26 cellular contexts compared by ENCODE assay signal in genomic region chr5:141966963-141967333, GRCh38. TPM values are rescaled to one million over a fixed set of nuclear protein-coding genes. Genes with fewer than 3 reads are reported as not detected.
DNase-seq lines count a peak whose midpoint lies in the region; ATAC-seq and TF ChIP-seq lines count a peak whose summit lies in the region.
"Had no signal": no experiment of that assay in that cellular context is flagged by ENCODE, and none has a peak within 500 bp of the region (broad histone marks: within the 10 kb centered on the region; RNA-seq: fewer than 3 reads in every experiment).

No MANE protein-coding gene starts in this region.

- H3K9me3 Mint-ChIP-seq in IgD-negative memory B cell: no peaks in the 10 kb centered on the region
- no peaks in the 10 kb centered on the region for H3K9me3 Mint-ChIP-seq in dendritic cell treated with granulocyte-macrophage colony-stimulating factor and Interleukin-4, amounts not matched to agents 40 ng/mL and 50 ng/mL, for 4 days
- no peaks in the 10 kb centered on the region for H3K9me3 Mint-ChIP-seq in natural killer cell treated with Interleukin-12 subunit alpha and Interleukin-12 subunit beta and Interleukin-15 and Interleukin-18, amount 100 ng/mL, for 72 hours
- H3K9me3 Mint-ChIP-seq: CD4-positive, CD25-positive, alpha-beta regulatory T cell; GM23338; H9 had no signal

- no peaks in the 10 kb centered on the region for H4K20me1 ChIP-seq in OCI-LY7 (ENCODE audit: insufficient read depth, low read length)
- H4K20me1 ChIP-seq: BLaER1 had no signal

- no peak overlapping the region for H2BK15ac ChIP-seq in neuronal stem cell (ENCODE audit: low read length)

- no peak overlapping the region for H3K4ac ChIP-seq in neuronal stem cell (ENCODE audit: low read length)

- ATAC-seq in natural killer cell treated with Interleukin-12 subunit alpha and Interleukin-12 subunit beta and Interleukin-15 and Interleukin-18, amount 100 ng/mL, for 72 hours: no peak
- ATAC-seq: GM23338 had no signal

- peaks cover 27 to 38% (median 33%) of the 10 kb centered on the region in 3 donors for H3K4me1 Mint-ChIP-seq in IgD-negative memory B cell
- peaks cover 28% of the 10 kb centered on the region for H3K4me1 Mint-ChIP-seq in dendritic cell treated with granulocyte-macrophage colony-stimulating factor and Interleukin-4, amounts not matched to agents 40 ng/mL and 50 ng/mL, for 4 days (ENCODE audit: low read depth)
- peaks cover 26 to 30% of the 10 kb centered on the region in 2 donors for H3K4me1 Mint-ChIP-seq in natural killer cell treated with Interleukin-12 subunit alpha and Interleukin-12 subunit beta and Interleukin-15 and Interleukin-18, amount 100 ng/mL, for 72 hours (ENCODE audit: low read depth in 2 of 2)

- WGBS in neuronal stem cell (ENCODE audit: extremely low coverage in 2 of 2, insufficient read length in 2 of 2, insufficient replicate concordance in 1 of 2), 2 donors: no CpG with 5 or more reads among the region's 2 CpGs

- H3K4me3 ChIP-seq in OCI-LY7 (ENCODE audit: low read depth, low read length, poor library complexity, severe bottlenecking) (peak overlapping the region; percentile 87), neuronal stem cell (ENCODE audit: low read length in 2 of 2) (no peak overlapping the region)
- H3K4me3 ChIP-seq: BLaER1, GM23338, Peyer's patch had no signal

- H3K27me3 ChIP-seq in neuronal stem cell (ENCODE audit: control insufficient read depth in 3 of 3, insufficient read depth in 3 of 3, low read depth in 1 of 3, low read length in 3 of 3): no peaks in the 10 kb centered on the region
- H3K27me3 ChIP-seq: BLaER1, Peyer's patch had no signal

- peak overlapping the region; percentile 99 for H3K27ac ChIP-seq in OCI-LY7 (ENCODE audit: low read depth, low read length, poor library complexity, severe bottlenecking)
- H3K27ac ChIP-seq in neuronal stem cell (replicated peaks; ENCODE audit: low read length): no peak overlapping the region
- H3K27ac ChIP-seq: BLaER1, HL-60, Peyer's patch had no signal

- H2AK5ac ChIP-seq in neuronal stem cell (ENCODE audit: low read depth, low read length): no peak overlapping the region

- peaks cover 48% of the 10 kb centered on the region for H3K4me1 ChIP-seq in OCI-LY7 (ENCODE audit: insufficient read depth, low read length, poor library complexity, severe bottlenecking)
- peaks cover 1 to 4% of the 10 kb centered on the region in 2 donors for H3K4me1 ChIP-seq in neuronal stem cell (ENCODE audit: control insufficient read depth in 2 of 2, insufficient read depth in 1 of 2, low read depth in 1 of 2, low read length in 2 of 2)

- no peaks in the 10 kb centered on the region for H3K79me1 ChIP-seq in neuronal stem cell (ENCODE audit: low read depth, low read length)

- POLR2A ChIA-PET in OCI-LY7 (lab: Charles Lee): interaction anchor here (3.7 to 4.7 kb wide), 3 partner anchors 44 to 51 kb away, joined by 20 to 29 read pairs (median 23); partner anchors contain the start of genes DELE1 and GNPDA1

- DNase-seq in OCI-LY7 (ENCODE audit: low spot score) (no peak), cerebellar nuclear complex (lab: John Stamatoyannopoulos, UW) (no peak), hypothalamus (lab: John Stamatoyannopoulos, UW) (no peak), neuronal stem cell (ENCODE audit: low spot score) (no peak)
- no peak for DNase-seq in natural killer cell treated with Interleukin-12 subunit alpha and Interleukin-12 subunit beta and Interleukin-15 and Interleukin-18, amount 100 ng/mL, for 72 hours (ENCODE audit: low spot score)
- DNase-seq in activated CD4-positive, alpha-beta T cell treated with anti-CD3 and anti-CD28 coated beads for 48 hours: no peak
- DNase-seq: CD4-positive, CD25-positive, alpha-beta regulatory T cell; DMS53; H9; NCI-H1105 treated with DMSO at 0.1 percent for 48 hours; NCI-H1694; NCI-H2029 treated with DMSO at 0.1 percent for 48 hours; NCI-H2227 treated with DMSO at 0.1 percent for 48 hours; NCI-H526 treated with DMSO at 0.1 percent for 48 hours; OCI-M1; Peyer's patch; SK-N-SH had no signal

- BruUV-seq in OCI-LY7 (replicated peaks; lab: Mats Ljungman, UMichigan): no TSS peak

- TF ChIP-seq CTCF in OCI-LY7 (conservative IDR thresholded peaks at IDR 0.05; ENCODE audit: low read length): no peak; the same call in 1 of the 2 replicates

- no peaks in the 10 kb centered on the region for H3K27me3 Mint-ChIP-seq in IgD-negative memory B cell
- H3K27me3 Mint-ChIP-seq in dendritic cell treated with granulocyte-macrophage colony-stimulating factor and Interleukin-4, amounts not matched to agents 40 ng/mL and 50 ng/mL, for 4 days: no peaks in the 10 kb centered on the region
- no peaks in the 10 kb centered on the region for H3K27me3 Mint-ChIP-seq in natural killer cell treated with Interleukin-12 subunit alpha and Interleukin-12 subunit beta and Interleukin-15 and Interleukin-18, amount 100 ng/mL, for 72 hours
- H3K27me3 Mint-ChIP-seq: CD4-positive, CD25-positive, alpha-beta regulatory T cell had no signal

- H3K79me2 ChIP-seq in OCI-LY7 (ENCODE audit: insufficient read depth, low read depth, low read length): peaks cover 28% of the 10 kb centered on the region

- no peaks in the 10 kb centered on the region for H3K36me3 Mint-ChIP-seq in IgD-negative memory B cell
- peaks cover 21% of the 10 kb centered on the region for H3K36me3 Mint-ChIP-seq in dendritic cell treated with granulocyte-macrophage colony-stimulating factor and Interleukin-4, amounts not matched to agents 40 ng/mL and 50 ng/mL, for 4 days (ENCODE audit: low read depth)
- H3K36me3 Mint-ChIP-seq in natural killer cell treated with Interleukin-12 subunit alpha and Interleukin-12 subunit beta and Interleukin-15 and Interleukin-18, amount 100 ng/mL, for 72 hours: no peaks in the 10 kb centered on the region
- H3K36me3 Mint-ChIP-seq: CD4-positive, CD25-positive, alpha-beta regulatory T cell had no signal

- H3K27ac Mint-ChIP-seq in IgD-negative memory B cell: peak overlapping the region in 2 of 3 donors; percentile 20 to 29
- peak overlapping the region; percentile 9 for H3K27ac Mint-ChIP-seq in dendritic cell treated with granulocyte-macrophage colony-stimulating factor and Interleukin-4, amounts not matched to agents 40 ng/mL and 50 ng/mL, for 4 days
- H3K27ac Mint-ChIP-seq in natural killer cell treated with Interleukin-12 subunit alpha and Interleukin-12 subunit beta and Interleukin-15 and Interleukin-18, amount 100 ng/mL, for 72 hours: peak overlapping the region; percentile 42 to 97
- H3K27ac Mint-ChIP-seq: GM23338, H9 had no signal

- CTCF ChIA-PET in OCI-LY7 (lab: Charles Lee; ENCODE audit: unreplicated experiment): no interaction called here

- H2BK120ac ChIP-seq in neuronal stem cell (ENCODE audit: low read depth, low read length): no peak overlapping the region

- H3K4me3 Mint-ChIP-seq in IgD-negative memory B cell: peak overlapping the region in 3 of 4 donors; percentile 14 to 97 (median 97)
- no peak overlapping the region for H3K4me3 Mint-ChIP-seq in dendritic cell treated with granulocyte-macrophage colony-stimulating factor and Interleukin-4, amounts not matched to agents 40 ng/mL and 50 ng/mL, for 4 days
- no peak overlapping the region for H3K4me3 Mint-ChIP-seq in natural killer cell treated with Interleukin-12 subunit alpha and Interleukin-12 subunit beta and Interleukin-15 and Interleukin-18, amount 100 ng/mL, for 72 hours
- H3K4me3 Mint-ChIP-seq: GM23338, H9 had no signal

- H3K4me2 ChIP-seq in OCI-LY7 (ENCODE audit: low read length): peak overlapping the region; percentile 92
- H3K4me2 ChIP-seq in neuronal stem cell (ENCODE audit: insufficient read depth, low read length, poor library complexity, severe bottlenecking): no peak overlapping the region
- H3K4me2 ChIP-seq: BLaER1, GM23338, SK-N-SH had no signal

- H3K9me3 ChIP-seq in OCI-LY7 (ENCODE audit: low read length) (no peaks in the 10 kb centered on the region), neuronal stem cell (replicated peaks in 1 of 2; ENCODE audit: control insufficient read depth in 2 of 2, insufficient read depth in 1 of 2, low read depth in 1 of 2, low read length in 2 of 2) (no peaks in the 10 kb centered on the region)
- H3K9me3 ChIP-seq: BLaER1, Peyer's patch, SK-N-SH had no signal

- no peak overlapping the region for H2BK5ac ChIP-seq in neuronal stem cell (ENCODE audit: low read length)

- H3K23ac ChIP-seq in neuronal stem cell (ENCODE audit: low read depth, low read length, poor library complexity): no peak overlapping the region

- H3K9ac ChIP-seq in neuronal stem cell (ENCODE audit: low read depth, low read length, poor library complexity): no peak overlapping the region
- H3K9ac ChIP-seq: BLaER1, SK-N-SH had no signal

- no peaks in the 10 kb centered on the region for H3K9me2 ChIP-seq in OCI-LY7 (ENCODE audit: insufficient read depth, low read length)
- H3K9me2 ChIP-seq: SK-N-SH had no signal

- no peak overlapping the region for H2BK12ac ChIP-seq in neuronal stem cell (ENCODE audit: low read length)

- peak overlapping the region; percentile 97 for H2AFZ ChIP-seq in OCI-LY7 (ENCODE audit: low read length)
- no peak overlapping the region for H2AFZ ChIP-seq in neuronal stem cell (ENCODE audit: low read length)
- H2AFZ ChIP-seq: GM23338 had no signal

- no peak overlapping the region for H4K8ac ChIP-seq in neuronal stem cell (ENCODE audit: low read depth, low read length)

- no peak overlapping the region for H4K91ac ChIP-seq in neuronal stem cell (ENCODE audit: low read depth, low read length, poor library complexity)

- H3K36me3 ChIP-seq in OCI-LY7 (ENCODE audit: insufficient read depth, low read length) (peaks cover 7% of the 10 kb centered on the region), neuronal stem cell (replicated peaks in 1 of 2; ENCODE audit: control insufficient read depth in 2 of 2, insufficient read depth in 2 of 2, low read length in 2 of 2) (peaks cover 0 to 13% of the 10 kb centered on the region in 2 donors)

- intact Hi-C loops in OCI-LY7 (cut with micrococcal nuclease; ENCODE audit: unreplicated experiment): no loop called here
- intact Hi-C loops in dendritic cell treated with granulocyte-macrophage colony-stimulating factor and Interleukin-4, amounts not matched to agents 40 ng/mL and 50 ng/mL, for 4 days (cut with micrococcal nuclease): no loop called here

- no peak overlapping the region for H3K18ac ChIP-seq in neuronal stem cell (ENCODE audit: low read length)

- no peak overlapping the region for H3K14ac ChIP-seq in neuronal stem cell (ENCODE audit: low read length)

RNA-seq across cellular contexts. Expression of gene RNF14, which starts 2.0 kb away (rescaled TPM):
- polyA plus RNA-seq in IgD-negative memory B cell: 29.4 TPM
- 23.7 and 31.7 TPM in 2 replicates for total RNA-seq in OCI-LY7 (2014; rRNA removed; shearing (Covaris generic))
- total RNA-seq in OCI-LY7 (2022): 41.1 and 41.9 TPM in 2 replicates
- total RNA-seq in natural killer cell treated with Interleukin-12 subunit alpha and Interleukin-12 subunit beta and Interleukin-15 and Interleukin-18, amount 100 ng/mL, for 72 hours: 10 to 100 TPM; 38.2 to 43.5 TPM
- polyA plus RNA-seq in neuronal stem cell (2013, experiment 1 of 2): 17.5 TPM
- 17.1 TPM for polyA plus RNA-seq in neuronal stem cell (2013, experiment 2 of 2)

RNA-seq across cellular contexts. Expression of gene PCDH12, which starts 8.9 kb away (rescaled TPM):
- polyA plus RNA-seq in IgD-negative memory B cell: 0.29 TPM
- 0.03 TPM in 1 of 2 replicates, not detected in the other for total RNA-seq in OCI-LY7 (2014; rRNA removed; shearing (Covaris generic))
- total RNA-seq in OCI-LY7 (2022): not detected in 2 replicates
- 1 to 10 TPM in 1 of 2 donors, under 1 TPM in 1; 0.28 to 1.3 TPM for total RNA-seq in natural killer cell treated with Interleukin-12 subunit alpha and Interleukin-12 subunit beta and Interleukin-15 and Interleukin-18, amount 100 ng/mL, for 72 hours
- not detected for polyA plus RNA-seq in neuronal stem cell (2013, experiment 1 of 2)
- not detected for polyA plus RNA-seq in neuronal stem cell (2013, experiment 2 of 2)
- total RNA-seq: A172; CD4-positive, CD25-positive, alpha-beta regulatory T cell; Daoy; G401; H9; MCF 10A had no signal

RNA-seq across cellular contexts. Expression of gene DELE1, which starts 43.3 kb away (rescaled TPM):
- polyA plus RNA-seq in IgD-negative memory B cell: 32.3 TPM
- total RNA-seq in OCI-LY7 (2014; rRNA removed; shearing (Covaris generic)): 67.9 and 81.2 TPM in 2 replicates
- total RNA-seq in OCI-LY7 (2022): 78.5 and 89.4 TPM in 2 replicates
- total RNA-seq in natural killer cell treated with Interleukin-12 subunit alpha and Interleukin-12 subunit beta and Interleukin-15 and Interleukin-18, amount 100 ng/mL, for 72 hours: 10 to 100 TPM; 70.9 to 93.6 TPM
- 40.3 TPM for polyA plus RNA-seq in neuronal stem cell (2013, experiment 1 of 2)
- polyA plus RNA-seq in neuronal stem cell (2013, experiment 2 of 2): 38.7 TPM

RNA-seq across cellular contexts. Expression of gene GNPDA1, which starts 45.9 kb away (rescaled TPM):
- polyA plus RNA-seq in IgD-negative memory B cell: 15.9 TPM
- total RNA-seq in OCI-LY7 (2014; rRNA removed; shearing (Covaris generic)): 20.2 and 22.9 TPM in 2 replicates
- total RNA-seq in OCI-LY7 (2022): 23.1 and 24.1 TPM in 2 replicates
- total RNA-seq in natural killer cell treated with Interleukin-12 subunit alpha and Interleukin-12 subunit beta and Interleukin-15 and Interleukin-18, amount 100 ng/mL, for 72 hours: 1 to 10 TPM; 9.0 to 9.6 TPM
- 83.7 TPM for polyA plus RNA-seq in neuronal stem cell (2013, experiment 1 of 2)
- 84.0 TPM for polyA plus RNA-seq in neuronal stem cell (2013, experiment 2 of 2)

Comparison
In these comparisons a context has a peak if more than half of its experiments do, and no peak if none do; other contexts are left out.
1. H3K27ac Mint-ChIP-seq: peak in every context shown above with its lines; median percentile 70 in natural killer cell treated with Interleukin-12 subunit alpha and Interleukin-12 subunit beta and Interleukin-15 and Interleukin-18, amount 100 ng/mL, for 72 hours; 24 in IgD-negative memory B cell; 9 in dendritic cell treated with granulocyte-macrophage colony-stimulating factor and Interleukin-4, amounts not matched to agents 40 ng/mL and 50 ng/mL, for 4 days.
2. H3K4me3 Mint-ChIP-seq: peak in IgD-negative memory B cell (3 of 4); none in dendritic cell treated with granulocyte-macrophage colony-stimulating factor and Interleukin-4, amounts not matched to agents 40 ng/mL and 50 ng/mL, for 4 days (single experiment) and natural killer cell treated with Interleukin-12 subunit alpha and Interleukin-12 subunit beta and Interleukin-15 and Interleukin-18, amount 100 ng/mL, for 72 hours (single experiment).